In the genomic region with DNA sequence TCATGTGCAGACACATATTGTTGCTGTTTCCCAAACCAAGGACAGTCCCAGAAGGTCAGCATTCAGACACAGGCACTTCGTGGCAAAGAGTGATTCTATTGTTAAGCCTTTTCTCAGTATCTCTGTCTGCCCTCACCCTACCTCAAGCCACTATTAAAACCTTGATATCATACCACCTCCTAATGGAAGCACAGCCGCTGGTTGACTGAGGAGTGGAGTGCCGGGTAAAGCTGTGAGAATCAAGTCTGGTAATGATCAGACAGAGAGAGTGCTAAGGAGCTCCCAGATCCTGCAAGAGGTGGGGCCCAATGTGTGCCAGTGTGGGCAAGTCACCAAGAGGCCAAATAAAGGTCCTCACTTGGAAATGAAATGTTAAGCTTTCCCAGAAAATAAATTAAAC, we compare ENCODE assay signal across 28 cellular contexts.
"Had no signal": no experiment of that assay in that cellular context is flagged by ENCODE, and none has a peak within 500 bp of the region (broad histone marks: within the 10 kb centered on the region; RNA-seq: fewer than 3 reads in every experiment).

No MANE protein-coding gene starts in this region.

- H3K4me3 ChIP-seq: adrenal gland had no signal

- H3K4me1 ChIP-seq: adrenal gland, breast epithelium had no signal

- H3K36me3 ChIP-seq: adrenal gland, breast epithelium had no signal

- H3K27me3 ChIP-seq: adrenal gland, breast epithelium had no signal

- DNase-seq: activated CD4-positive, alpha-beta T cell treated with anti-CD3 and anti-CD28 coated beads for 36 hours; activated CD4-positive, alpha-beta T cell treated with anti-CD3 and anti-CD28 coated beads, Interleukin-2, amount 50 U/mL, for 1 hour; activated CD8-positive, alpha-beta memory T cell treated with anti-CD3 and anti-CD28 coated beads, Interleukin-2, amount 50 U/mL, for 4 hours; activated CD8-positive, alpha-beta T cell treated with anti-CD3 and anti-CD28 coated beads for 36 hours; activated gamma-delta T cell treated with Interleukin-2 at 50 U/mL for 16 hours; activated naive CD4-positive, alpha-beta T cell treated with anti-CD3 and anti-CD28 coated beads, Interleukin-2, amount 10 ng/mL, durations not matched to agents 7 days and 5 days; activated naive CD8-positive, alpha-beta T cell treated with anti-CD3 and anti-CD28 coated beads, Interleukin-2, amount 10 ng/mL, durations not matched to agents 7 days and 5 days; activated T-cell treated with anti-CD3 and anti-CD28 coated beads, Interleukin-2, amount 50 U/mL, for 72 hours; adrenal gland; caudate nucleus; IMR-90; Kasumi-1; KBM-7; NCI-H1436; NCI-H1694 treated with DMSO at 0.1 percent for 48 hours; NCI-H2081 treated with DMSO at 0.1 percent for 48 hours; NCI-H524 treated with DMSO at 0.1 percent for 48 hours; NCI-H774; NK-92 treated with Interleukin-12 subunit alpha and Interleukin-12 subunit beta, amount 100 ng/mL, for 24 hours; OCI-M1; RPMI8226; SHP77; T-cell; T-helper 2 cell; T1000 had no signal

- H3K36me3 Mint-ChIP-seq: activated naive CD4-positive, alpha-beta T cell treated with anti-CD3 and anti-CD28 coated beads, Interleukin-2, amount 10 ng/mL, durations not matched to agents 7 days and 5 days; activated naive CD8-positive, alpha-beta T cell treated with anti-CD3 and anti-CD28 coated beads, Interleukin-2, amount 10 ng/mL, durations not matched to agents 7 days and 5 days; T-cell had no signal

- H3K9me3 Mint-ChIP-seq: activated CD8-positive, alpha-beta T cell treated with anti-CD3 and anti-CD28 coated beads for 36 hours; activated naive CD4-positive, alpha-beta T cell treated with anti-CD3 and anti-CD28 coated beads, Interleukin-2, amount 10 ng/mL, durations not matched to agents 7 days and 5 days; activated naive CD8-positive, alpha-beta T cell treated with anti-CD3 and anti-CD28 coated beads, Interleukin-2, amount 10 ng/mL, durations not matched to agents 7 days and 5 days; activated T-cell treated with anti-CD3 and anti-CD28 coated beads, Interleukin-2, amount 50 U/mL, for 72 hours; activated T-helper 2 cell treated with anti-CD3 and anti-CD28 coated beads, Interferon-gamma antibody, Interleukin-2, Interleukin-4, amounts not matched to agents 10 μg/mL and 5 μg/mL and 100 μg/mL, durations not matched to agents 14 hours and 24 hours and 36 hours; T-cell had no signal

- H3K27ac Mint-ChIP-seq: activated CD4-positive, alpha-beta T cell treated with anti-CD3 and anti-CD28 coated beads for 36 hours; activated CD8-positive, alpha-beta T cell treated with anti-CD3 and anti-CD28 coated beads for 36 hours; activated naive CD4-positive, alpha-beta T cell treated with anti-CD3 and anti-CD28 coated beads, Interleukin-2, amount 10 ng/mL, durations not matched to agents 7 days and 5 days; activated naive CD8-positive, alpha-beta T cell treated with anti-CD3 and anti-CD28 coated beads, Interleukin-2, amount 10 ng/mL, durations not matched to agents 7 days and 5 days; activated T-cell treated with anti-CD3 and anti-CD28 coated beads, Interleukin-2, amount 50 U/mL, for 72 hours; activated T-helper 2 cell treated with anti-CD3 and anti-CD28 coated beads, Interferon-gamma antibody, Interleukin-2, Interleukin-4, amounts not matched to agents 10 μg/mL and 5 μg/mL and 100 μg/mL, durations not matched to agents 14 hours and 24 hours and 36 hours; T-cell had no signal

- H3K9me3 ChIP-seq: adrenal gland, breast epithelium had no signal

- ATAC-seq: activated CD4-positive, alpha-beta T cell treated with anti-CD3 and anti-CD28 coated beads for 36 hours; activated CD8-positive, alpha-beta T cell treated with anti-CD3 and anti-CD28 coated beads for 36 hours; activated T-cell treated with anti-CD3 and anti-CD28 coated beads, Interleukin-2, amount 50 U/mL, for 72 hours; Panc1; T-cell had no signal

- H3K4me3 Mint-ChIP-seq: activated CD4-positive, alpha-beta T cell treated with anti-CD3 and anti-CD28 coated beads for 36 hours; activated CD8-positive, alpha-beta T cell treated with anti-CD3 and anti-CD28 coated beads for 36 hours; activated naive CD4-positive, alpha-beta T cell treated with anti-CD3 and anti-CD28 coated beads, Interleukin-2, amount 10 ng/mL, durations not matched to agents 7 days and 5 days; activated naive CD8-positive, alpha-beta T cell treated with anti-CD3 and anti-CD28 coated beads, Interleukin-2, amount 10 ng/mL, durations not matched to agents 7 days and 5 days; activated T-cell treated with anti-CD3 and anti-CD28 coated beads, Interleukin-2, amount 50 U/mL, for 72 hours; T-cell had no signal

- H3K4me1 Mint-ChIP-seq: activated CD4-positive, alpha-beta T cell treated with anti-CD3 and anti-CD28 coated beads for 36 hours; activated naive CD4-positive, alpha-beta T cell treated with anti-CD3 and anti-CD28 coated beads, Interleukin-2, amount 10 ng/mL, durations not matched to agents 7 days and 5 days; activated naive CD8-positive, alpha-beta T cell treated with anti-CD3 and anti-CD28 coated beads, Interleukin-2, amount 10 ng/mL, durations not matched to agents 7 days and 5 days; T-cell had no signal

- H3K27ac ChIP-seq: adrenal gland had no signal

- H3K27me3 Mint-ChIP-seq: activated CD4-positive, alpha-beta T cell treated with anti-CD3 and anti-CD28 coated beads for 36 hours; activated CD8-positive, alpha-beta T cell treated with anti-CD3 and anti-CD28 coated beads for 36 hours; activated naive CD4-positive, alpha-beta T cell treated with anti-CD3 and anti-CD28 coated beads, Interleukin-2, amount 10 ng/mL, durations not matched to agents 7 days and 5 days; T-cell had no signal
